In the genomic region with DNA sequence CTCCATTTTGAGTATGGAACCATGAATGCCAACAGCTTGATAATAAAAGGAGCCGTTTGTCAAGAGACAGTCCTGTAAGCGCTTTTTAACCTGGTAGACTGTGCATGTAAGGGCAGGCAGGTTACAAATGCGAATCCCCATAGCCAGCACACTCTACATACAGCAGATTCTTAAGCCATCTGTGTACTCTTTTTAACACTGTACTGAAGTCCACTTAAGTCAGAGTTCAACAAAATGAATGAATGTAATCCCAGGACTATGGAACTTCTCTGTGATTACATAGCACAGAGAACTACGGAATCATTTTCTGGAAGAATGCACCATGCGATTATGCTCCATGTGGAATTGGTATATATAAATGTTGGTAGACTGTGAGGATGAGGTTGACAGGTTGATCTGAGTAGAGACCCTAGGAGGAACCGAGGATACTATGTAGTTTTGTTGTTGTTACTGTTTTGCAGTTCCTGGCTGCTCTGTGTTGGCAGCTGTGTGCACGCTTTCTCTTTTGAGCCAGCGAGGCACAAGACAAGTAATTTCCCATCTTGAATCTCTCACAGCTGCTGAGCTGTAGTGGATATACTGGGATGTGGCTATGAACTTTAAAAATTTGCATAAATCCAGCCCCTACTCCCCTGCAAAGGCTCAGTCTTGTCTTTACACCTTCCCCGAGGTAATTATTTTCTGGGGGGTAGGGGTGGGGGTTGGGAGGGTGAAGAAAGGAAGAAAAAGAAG, we compare ENCODE assay signal across 8 cellular contexts. TPM values are rescaled to one million over a fixed set of nuclear protein-coding genes. Genes with fewer than 3 reads are reported as not detected.
A peak's percentile ranks its signal among the peaks of the same experiment; 100 is the strongest.
DNase-seq lines count a peak whose midpoint lies in the region; ATAC-seq and TF ChIP-seq lines count a peak whose summit lies in the region.

No MANE protein-coding gene starts in this region.

- TF ChIP-seq CTCF in dorsolateral prefrontal cortex (IDR thresholded peaks at IDR 0.05 in 54 of 56, conservative IDR thresholded peaks at IDR 0.05 in 2 of 56; ENCODE audit: low read depth in 1 of 56, partially characterized antibody in 56 of 56) (no peak), mucosa of descending colon (IDR thresholded peaks at IDR 0.05) (no peak)

- peak overlapping the region; percentile 83 for H3K27ac Mint-ChIP-seq in activated CD4-positive, alpha-beta T cell treated with anti-CD3 and anti-CD28 coated beads for 36 hours

- no peaks in the 10 kb centered on the region for H3K27me3 Mint-ChIP-seq in activated CD4-positive, alpha-beta T cell treated with anti-CD3 and anti-CD28 coated beads for 36 hours

- no peaks in the 10 kb centered on the region for H3K9me3 Mint-ChIP-seq in activated CD4-positive, alpha-beta T cell treated with anti-CD3 and anti-CD28 coated beads for 36 hours (ENCODE audit: low read depth)

- H3K9me3 ChIP-seq in mucosa of descending colon, result no peaks in the 10 kb centered on the region

- no peaks in the 10 kb centered on the region for H3K27me3 ChIP-seq in dorsolateral prefrontal cortex

- POLR2A ChIA-PET in activated CD4-positive, alpha-beta T cell treated with anti-CD3 and anti-CD28 coated beads for 36 hours (lab: Charles Lee), result interaction anchor here (1.0 to 2.5 kb wide), 4 partner anchors 12 to 152 kb away, joined by 3 to 9 read pairs (median 6); a partner anchor contains a TSS

- no peaks in the 10 kb centered on the region for H3K36me3 ChIP-seq in mucosa of descending colon (ENCODE audit: low read depth)

- H3K27ac ChIP-seq in dorsolateral prefrontal cortex, result peak overlapping the region in 58 of 59 donors; percentile 20 to 90 (median 84)

- H3K4me1 Mint-ChIP-seq in activated CD4-positive, alpha-beta T cell treated with anti-CD3 and anti-CD28 coated beads for 36 hours, result peaks cover 51% of the 10 kb centered on the region

- peak overlapping the region; percentile 94 for H3K4me3 Mint-ChIP-seq in activated CD4-positive, alpha-beta T cell treated with anti-CD3 and anti-CD28 coated beads for 36 hours

- peak; percentile 38 for ATAC-seq in activated CD4-positive, alpha-beta T cell treated with anti-CD3 and anti-CD28 coated beads for 36 hours
- ATAC-seq in HG02610 (IDR thresholded peaks at IDR 0.05; ENCODE audit: unreplicated experiment), result peak; percentile 56
- ATAC-seq in mucosa of descending colon, result peak; percentile 58

- CTCF ChIA-PET in activated CD4-positive, alpha-beta T cell treated with anti-CD3 and anti-CD28 coated beads for 36 hours (lab: Charles Lee), result interaction anchor here (1.2 to 3.8 kb wide), 15 partner anchors 8 to 757 kb away, joined by 3 to 18 read pairs (median 4); a partner anchor contains a TSS

- no peak for DNase-seq in activated CD4-positive, alpha-beta T cell treated with anti-CD3 and anti-CD28 coated beads for 36 hours
- no peak for DNase-seq in activated CD4-positive, alpha-beta T cell treated with anti-CD3 and anti-CD28 coated beads, Interleukin-2, amount 50 U/mL, for 1 hour
- DNase-seq in NCI-H82 (lab: John Stamatoyannopoulos, UW), result peak; percentile 54
- no peak for DNase-seq in dorsolateral prefrontal cortex
- DNase-seq in mucosa of descending colon, result no peak
- no peak for DNase-seq in NCI-H146 treated with DMSO at 0.1 percent for 48 hours (lab: John Stamatoyannopoulos, UW; ENCODE audit: unreplicated experiment)
- DNase-seq in NCI-H2081 treated with DMSO at 0.1 percent for 48 hours (lab: John Stamatoyannopoulos, UW), result no peak

- peaks cover 11% of the 10 kb centered on the region for H3K4me1 ChIP-seq in mucosa of descending colon (ENCODE audit: low read depth)

- intact Hi-C loops in activated CD4-positive, alpha-beta T cell treated with anti-CD3 and anti-CD28 coated beads for 36 hours (cut with DNase I, micrococcal nuclease), result loop anchor here (1.0 to 5.0 kb wide), 9 partner anchors 21 to 206 kb away; a partner anchor contains a TSS
- intact Hi-C loops in dorsolateral prefrontal cortex (cut with DNase I), result loop anchor here (2.0 to 5.0 kb wide), 3 partner anchors 35 to 144 kb away; no protein-coding TSS in a partner anchor
- intact Hi-C loops in mucosa of descending colon (cut with DNase I, micrococcal nuclease), result no loop called here

- peak overlapping the region; percentile 61 to 85 (median 73) for H3K4me3 ChIP-seq in dorsolateral prefrontal cortex
- no peak overlapping the region for H3K4me3 ChIP-seq in mucosa of descending colon

- H3K36me3 Mint-ChIP-seq in activated CD4-positive, alpha-beta T cell treated with anti-CD3 and anti-CD28 coated beads for 36 hours (ENCODE audit: low read depth), result peaks cover 19% of the 10 kb centered on the region

RNA-seq across cellular contexts. Expression of a gene that starts 21.9 kb away (rescaled TPM):
- total RNA-seq in activated CD4-positive, alpha-beta T cell treated with anti-CD3 and anti-CD28 coated beads for 36 hours, result 10 to 100 TPM; 24.3 to 30.0 TPM
- total RNA-seq in dorsolateral prefrontal cortex (100 to 1,000 TPM in 1 of 120 experiments, 10 to 100 TPM in 119; 24.3 to 104 (median 44.2) TPM), mucosa of descending colon (10 to 100 TPM; 22.8 to 43.3 (median 39.6) TPM)

Comparison
In these comparisons a context has a peak if more than half of its experiments do, and no peak if none do; other contexts are left out.
1. intact Hi-C loops: an anchor here in activated CD4-positive, alpha-beta T cell treated with anti-CD3 and anti-CD28 coated beads for 36 hours (1.0 to 5.0 kb wide) and dorsolateral prefrontal cortex (2.0 to 5.0 kb wide); none called in mucosa of descending colon.